In the genomic region with DNA sequence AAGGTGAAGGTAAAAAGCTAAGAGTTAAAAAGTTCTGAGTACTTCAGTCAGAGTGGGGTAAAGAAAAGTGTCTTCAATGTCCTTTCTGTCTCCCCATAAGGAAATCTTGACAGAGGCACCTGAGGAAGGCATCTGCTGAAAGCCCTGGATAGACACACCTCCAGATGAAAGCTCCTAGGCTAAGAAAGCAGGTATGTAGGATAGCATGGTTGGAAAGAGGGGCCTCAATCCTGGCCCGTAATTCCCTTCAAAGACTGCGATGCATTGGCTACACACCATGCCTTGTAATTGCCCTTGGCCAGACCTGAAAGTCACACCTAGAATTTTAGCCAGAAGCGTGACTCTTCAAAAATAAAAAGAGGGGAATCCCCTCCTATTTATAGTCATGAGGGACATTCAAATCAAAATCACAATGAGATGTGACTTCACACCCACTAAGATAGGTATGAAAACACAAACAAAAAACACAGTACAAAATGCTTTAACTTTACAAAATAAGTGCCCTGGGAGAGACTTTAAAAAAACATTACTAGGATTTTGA, we compare ENCODE assay signal across 14 cellular contexts.
DNase-seq lines count a peak whose midpoint lies in the region; ATAC-seq and TF ChIP-seq lines count a peak whose summit lies in the region.
"Had no signal": no experiment of that assay in that cellular context is flagged by ENCODE, and none has a peak within 500 bp of the region (broad histone marks: within the 10 kb centered on the region; RNA-seq: fewer than 3 reads in every experiment).

No MANE protein-coding gene starts in this region.

- H4K20me1 ChIP-seq in MM.1S (ENCODE audit: insufficient read depth, low read length): no peaks in the 10 kb centered on the region

- DNase-seq in MM.1S: peak; percentile 47
- DNase-seq in iPS-NIHi7 (ENCODE audit: extremely low spot score): peak; percentile 11
- no peak for DNase-seq in A673 (ENCODE audit: low spot score)
- DNase-seq in activated naive CD4-positive, alpha-beta T cell (lab: John Stamatoyannopoulos, UW): no peak
- DNase-seq in medulla oblongata (ENCODE audit: extremely low spot score): no peak
- DNase-seq: AML-193; Caco-2; CD4-positive, alpha-beta T cell; GOT3; H9 had no signal

- H3K27me3 ChIP-seq in MM.1S (replicated peaks; ENCODE audit: insufficient read depth, low read length) (no peaks in the 10 kb centered on the region), A673 (replicated peaks; ENCODE audit: insufficient read depth, low read depth, low read length, poor library complexity) (no peaks in the 10 kb centered on the region)

- H3K9me3 ChIP-seq in MM.1S (replicated peaks; ENCODE audit: insufficient read depth, low read length) (no peaks in the 10 kb centered on the region), A673 (ENCODE audit: low read depth, low read length, poor library complexity, severe bottlenecking) (peaks cover 5% of the 10 kb centered on the region)
- H3K9me3 ChIP-seq: Caco-2 had no signal

- H3K79me2 ChIP-seq in MM.1S (ENCODE audit: low read length): no peaks in the 10 kb centered on the region

- H3K9ac ChIP-seq in MM.1S (ENCODE audit: low read length): no peak overlapping the region
- H3K9ac ChIP-seq: KMS-11 had no signal

- peaks cover 12% of the 10 kb centered on the region for H3K4me1 ChIP-seq in MM.1S (ENCODE audit: low read length)
- H3K4me1 ChIP-seq in A673 (ENCODE audit: insufficient read depth, low read length, poor library complexity, severe bottlenecking): no peaks in the 10 kb centered on the region
- H3K4me1 ChIP-seq: Caco-2 had no signal

- CTCF ChIA-PET in A673 (lab: Charles Lee): no interaction called here

- no peak overlapping the region for H3K27ac ChIP-seq in MM.1S (ENCODE audit: low read length)
- H3K27ac ChIP-seq in A673 (ENCODE audit: low read depth, low read length, poor library complexity, severe bottlenecking): no peak overlapping the region
- H3K27ac ChIP-seq: C4-2B, HL-60, KMS-11 had no signal

- TF ChIP-seq CTCF in MM.1S (IDR thresholded peaks at IDR 0.05; ENCODE audit: low read length): no peak
- TF ChIP-seq CTCF in A673 (conservative IDR thresholded peaks at IDR 0.05; ENCODE audit: low read depth, low read length): no peak

- no peak overlapping the region for H3K4me3 ChIP-seq in MM.1S (ENCODE audit: low read length)
- no peak overlapping the region for H3K4me3 ChIP-seq in A673 (ENCODE audit: low read depth, low read length, poor library complexity, severe bottlenecking)

- BruUV-seq in A673 (replicated peaks; lab: Mats Ljungman, UMichigan): no TSS peak

- no peaks in the 10 kb centered on the region for H3K9me2 ChIP-seq in MM.1S (replicated peaks; ENCODE audit: insufficient read depth, low read length)

- POLR2A ChIA-PET in A673 (lab: Charles Lee; ENCODE audit: low non-redundant PET): no interaction called here

- H3K36me3 ChIP-seq in MM.1S (replicated peaks; ENCODE audit: insufficient read depth, low read length) (no peaks in the 10 kb centered on the region), A673 (ENCODE audit: insufficient read depth, low read length, poor library complexity, severe bottlenecking) (no peaks in the 10 kb centered on the region)

- ATAC-seq in GM21786 (IDR thresholded peaks at IDR 0.05; ENCODE audit: unreplicated experiment): peak; percentile 51

- 0 out of 2 replicates have a peak overlapping the region, but pooled peaks have one; percentile 6 for H2AFZ ChIP-seq in MM.1S (ENCODE audit: low read length)

- no peaks in the 10 kb centered on the region for H3F3A ChIP-seq in MM.1S (ENCODE audit: insufficient read depth, low read length)

- peak overlapping the region; percentile 30; the same call in 1 of the 2 replicates for H3K4me2 ChIP-seq in MM.1S (ENCODE audit: low read depth, low read length)
- H3K4me2 ChIP-seq: KMS-11 had no signal

- intact Hi-C loops in A673 (cut with micrococcal nuclease; ENCODE audit: unreplicated experiment): no loop called here

Comparison
In these comparisons a context has a peak if more than half of its experiments do, and no peak if none do; other contexts are left out.
1. DNase-seq: peak in MM.1S (single experiment) and iPS-NIHi7 (single experiment); none in A673 (single experiment), activated naive CD4-positive, alpha-beta T cell (0 of 4) and medulla oblongata (single experiment).